In genomic region chr7:88073625-88074024, GRCh38 we compare ENCODE assay signal across 23 cellular contexts.
DNase-seq lines count a peak whose midpoint lies in the region; ATAC-seq, FAIRE-seq and TF ChIP-seq lines count a peak whose summit lies in the region.
"Had no signal": no experiment of that assay in that cellular context is flagged by ENCODE, and none has a peak within 500 bp of the region (broad histone marks: within the 10 kb centered on the region; RNA-seq: fewer than 3 reads in every experiment).

No MANE protein-coding gene starts in this region.

- H3K27ac Mint-ChIP-seq in activated T-cell treated with anti-CD3 and anti-CD28 coated beads, Interleukin-2, amount 50 U/mL, for 72 hours, result no peak overlapping the region

- H3K36me3 ChIP-seq in GM12878 (ENCODE audit: control insufficient read depth in 2 of 2, insufficient read depth in 2 of 2, low read length in 1 of 2), result no peaks in the 10 kb centered on the region

- no peak overlapping the region; the same call in 1 of the 2 replicates for H3K27ac ChIP-seq in GM12878 (ENCODE audit: control insufficient read depth, insufficient read depth)
- H3K27ac ChIP-seq: A549; BLaER1 treated with 17β-estradiol and CSF1 and Interleukin-3, amounts not matched to agents 10 nM and 100 nM had no signal

- RAD21 ChIA-PET in GM12878 (lab: Charles Lee; ENCODE audit: unreplicated experiment), result interaction anchor here (0.8 to 4.4 kb wide), 9 partner anchors 12 to 148 kb away, joined by 3 to 19 read pairs (median 5); partner anchors contain the start of gene ADAM22

- SMC1A ChIA-PET in GM12878 (lab: Charles Lee; ENCODE audit: uncharacterized antibody, unreplicated experiment), result interaction anchor here (1.3 to 4.5 kb wide), 9 partner anchors 9 to 147 kb away, joined by 3 to 20 read pairs (median 11); partner anchors contain the start of gene ADAM22

- WGBS in GM12878 (ENCODE audit: insufficient coverage, insufficient replicate concordance, low lambda C conversion rate, missing lambda C conversion rate), result 41% methylated on average over 1 of the region's 1 CpG

- in situ Hi-C loops in GM12878 (cut with MboI), result no loop called here

- FAIRE-seq in GM12892 (lab: Jason Lieb, UNC), result peak; percentile 89
- FAIRE-seq in GM12878 (lab: Jason Lieb, UNC), result no peak
- FAIRE-seq: A549, D721Med, G401.6, HepG2 had no signal

- peaks cover 1 to 4% of the 10 kb centered on the region in 2 donors for H3K36me3 Mint-ChIP-seq in activated T-cell treated with anti-CD3 and anti-CD28 coated beads, Interleukin-2, amount 50 U/mL, for 72 hours (ENCODE audit: insufficient read depth in 2 of 2)

- H3K9ac ChIP-seq in GM12878 (ENCODE audit: control insufficient read depth, insufficient read depth, low read length), result no peak overlapping the region
- H3K9ac ChIP-seq: BLaER1 treated with 17β-estradiol and CSF1 and Interleukin-3, amounts not matched to agents 10 nM and 100 nM had no signal

- no peak overlapping the region for H3K4me3 ChIP-seq in GM12878
- H3K4me3 ChIP-seq: A549; BLaER1 treated with 17β-estradiol and CSF1 and Interleukin-3, amounts not matched to agents 10 nM and 100 nM had no signal

- peak overlapping the region; percentile 35; the same call in 1 of the 2 replicates for H3K4me2 ChIP-seq in GM12878 (ENCODE audit: control insufficient read depth, insufficient read depth)
- H3K4me2 ChIP-seq: A549; BLaER1 treated with 17β-estradiol and CSF1 and Interleukin-3, amounts not matched to agents 10 nM and 100 nM had no signal

- peak; percentile 40 for ATAC-seq in GM21529 (IDR thresholded peaks at IDR 0.05; ENCODE audit: unreplicated experiment)
- ATAC-seq in HG02885 (IDR thresholded peaks at IDR 0.05; ENCODE audit: poor library complexity, unreplicated experiment), result peak; percentile 42
- peak; percentile 68 for ATAC-seq in GM12878
- ATAC-seq in activated T-cell treated with anti-CD3 and anti-CD28 coated beads, Interleukin-2, amount 50 U/mL, for 72 hours (replicated peaks in 1 of 2), result no peak
- ATAC-seq: A549, HCT116, HepG2 had no signal

- TF ChIP-seq EP300 in GM12878 (IDR thresholded peaks at IDR 0.05; ENCODE audit: borderline replicate concordance in 1 of 2, control insufficient read depth in 1 of 2, low read depth in 2 of 2, low read length in 2 of 2), result no peak

- DNase-seq in GM12892 (ENCODE audit: insufficient read length) (no peak), GM12878 (ENCODE audit: low read depth, low spot score) (no peak), NCI-H2029 (lab: John Stamatoyannopoulos, UW) (no peak), HCEC 1CT (no peak), NOMO-1 (lab: John Stamatoyannopoulos, UW; ENCODE audit: unreplicated experiment in 2 of 2) (no peak)
- no peak for DNase-seq in activated T-cell treated with anti-CD3 and anti-CD28 coated beads, Interleukin-2, amount 50 U/mL, for 72 hours
- DNase-seq: CD8-positive, alpha-beta memory T cell; DMS79; KG1; NCI-H1048; NCI-H1436 treated with DMSO at 0.1 percent for 48 hours; NCI-H2081; NCI-H510A; NCI-H774; SW 1271 had no signal

- no peaks in the 10 kb centered on the region; the same call in 2 of the 3 replicates for H3K9me3 ChIP-seq in GM12878 (replicated peaks; ENCODE audit: control insufficient read depth, insufficient read depth, low read length)
- H3K9me3 ChIP-seq: A549; BLaER1 treated with 17β-estradiol and CSF1 and Interleukin-3, amounts not matched to agents 10 nM and 100 nM had no signal

- no peak for TF ChIP-seq RAD21 in GM12878 (IDR thresholded peaks at IDR 0.05; ENCODE audit: insufficient read depth, low read depth, low read length)

- POLR2A ChIA-PET in GM12878 (lab: Charles Lee), result interaction anchor here (1.3 to 1.9 kb wide), 2 partner anchors 35 to 138 kb away, joined by 3 to 4 read pairs; no protein-coding TSS in a partner anchor

- intact Hi-C loops in GM12878 (cut with micrococcal nuclease; ENCODE audit: unreplicated experiment), result no loop called here

- no peaks in the 10 kb centered on the region for H3K79me2 ChIP-seq in GM12878 (ENCODE audit: control insufficient read depth, insufficient read depth, low read length)

- H3K9me3 Mint-ChIP-seq in activated T-cell treated with anti-CD3 and anti-CD28 coated beads, Interleukin-2, amount 50 U/mL, for 72 hours, result peaks cover 1 to 5% of the 10 kb centered on the region in 2 donors

- H3K4me3 Mint-ChIP-seq in activated T-cell treated with anti-CD3 and anti-CD28 coated beads, Interleukin-2, amount 50 U/mL, for 72 hours, result no peak overlapping the region
- H3K4me3 Mint-ChIP-seq: CD8-positive, alpha-beta memory T cell had no signal

- no peak for TF ChIP-seq CTCF in GM12878 (IDR thresholded peaks at IDR 0.05 in 2 of 3, conservative IDR thresholded peaks at IDR 0.05 in 1 of 3; ENCODE audit: control insufficient read depth in 2 of 3, extremely low read depth in 1 of 3, insufficient read depth in 1 of 3, low read depth in 3 of 3, low read length in 3 of 3)

- no peaks in the 10 kb centered on the region for H3K27me3 Mint-ChIP-seq in activated T-cell treated with anti-CD3 and anti-CD28 coated beads, Interleukin-2, amount 50 U/mL, for 72 hours (ENCODE audit: low read depth)
- H3K27me3 Mint-ChIP-seq: CD8-positive, alpha-beta memory T cell had no signal

- H2AFZ ChIP-seq in GM12878 (ENCODE audit: control insufficient read depth, low read depth, low read length), result peak overlapping the region; percentile 24; the same call in 1 of the 2 replicates

- no peak for TF ChIP-seq POLR2A in GM12892 (IDR thresholded peaks at IDR 0.05; ENCODE audit: low read depth, low read length)
- no peak for TF ChIP-seq POLR2A in GM12878 (IDR thresholded peaks at IDR 0.05; ENCODE audit: low read depth, low read length)

- H4K20me1 ChIP-seq in GM12878 (ENCODE audit: control insufficient read depth, insufficient read depth), result no peaks in the 10 kb centered on the region

- CTCF ChIA-PET in GM12878 (lab: Yijun Ruan, JAX), result interaction anchor here (1.2 to 2.7 kb wide), 6 partner anchors 11 to 147 kb away, joined by 3 to 9 read pairs (median 6); partner anchors contain the start of gene ADAM22

- BruUV-seq in GM12878 (replicated peaks; lab: Mats Ljungman, UMichigan), result no TSS peak

- peaks cover 6% of the 10 kb centered on the region; the same call in 1 of the 2 replicates for H3K4me1 ChIP-seq in GM12878 (ENCODE audit: control insufficient read depth, insufficient read depth, low read length)
- H3K4me1 ChIP-seq: A549; BLaER1 treated with 17β-estradiol and CSF1 and Interleukin-3, amounts not matched to agents 10 nM and 100 nM had no signal

- H3K4me1 Mint-ChIP-seq in activated T-cell treated with anti-CD3 and anti-CD28 coated beads, Interleukin-2, amount 50 U/mL, for 72 hours (ENCODE audit: low read depth), result no peaks in the 10 kb centered on the region

- H3K27me3 ChIP-seq in GM12878 (replicated peaks in 1 of 2; ENCODE audit: control insufficient read depth in 2 of 2, insufficient read depth in 2 of 2, low read length in 1 of 2), result no peaks in the 10 kb centered on the region
- H3K27me3 ChIP-seq: BLaER1 treated with 17β-estradiol and CSF1 and Interleukin-3, amounts not matched to agents 10 nM and 100 nM had no signal

TF ChIP-seq in GM12878, 131 proteins besides CTCF, POLR2A, EP300 and RAD21:
- TF ChIP-seq RUNX3 (IDR thresholded peaks at IDR 0.05; ENCODE audit: low read length), result peak; percentile 39; the same call in 1 of the 2 replicates
- TF ChIP-seq, protein P1, sequence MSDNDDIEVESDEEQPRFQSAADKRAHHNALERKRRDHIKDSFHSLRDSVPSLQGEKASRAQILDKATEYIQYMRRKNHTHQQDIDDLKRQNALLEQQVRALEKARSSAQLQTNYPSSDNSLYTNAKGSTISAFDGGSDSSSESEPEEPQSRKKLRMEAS (IDR thresholded peaks at IDR 0.05; ENCODE audit: low read depth, low read length), result no peak

Comparison
In these comparisons a context has a peak if more than half of its experiments do, and no peak if none do; other contexts are left out.
1. ATAC-seq: peak in GM21529 (single experiment), HG02885 (single experiment) and GM12878 (single experiment); none in activated T-cell treated with anti-CD3 and anti-CD28 coated beads, Interleukin-2, amount 50 U/mL, for 72 hours (0 of 2).